29 cellular contexts compared by ENCODE assay signal in genomic region chr13:105377452-105377851, GRCh38.
"Had no signal": no experiment of that assay in that cellular context is flagged by ENCODE, and none has a peak within 500 bp of the region (broad histone marks: within the 10 kb centered on the region; RNA-seq: fewer than 3 reads in every experiment).

No MANE protein-coding gene starts in this region.

- H3K27ac ChIP-seq: ascending aorta, breast epithelium, cardiac muscle cell, coronary artery, dorsolateral prefrontal cortex, esophagus squamous epithelium, gastroesophageal sphincter, WERI-Rb-1 had no signal

- ATAC-seq: activated CD4-positive, CD25-positive, alpha-beta regulatory T cell treated with anti-CD3 and anti-CD28 coated beads, Interleukin-2, amount 50 U/mL, for 24 hours; activated CD8-positive, alpha-beta T cell treated with anti-CD3 and anti-CD28 coated beads for 36 hours; activated naive CD4-positive, alpha-beta T cell treated with anti-CD3 and anti-CD28 coated beads, Interleukin-2, amount 50 U/mL, for 72 hours; gastroesophageal sphincter; T-helper 17 cell had no signal

- DNase-seq: activated B cell treated with CpG ODN at 0.5 μM for 24 hours; activated CD4-positive, alpha-beta T cell treated with anti-CD3 and anti-CD28 coated beads for 48 hours; activated CD4-positive, alpha-beta T cell treated with anti-CD3 and anti-CD28 coated beads, Interleukin-2, amount 50 U/mL, for 1 hour; activated CD4-positive, alpha-beta T cell treated with anti-CD3 and anti-CD28 coated beads, Interleukin-2, amount 50 U/mL, for 48 hours; activated CD8-positive, alpha-beta memory T cell treated with anti-CD3 and anti-CD28 coated beads for 24 hours; activated CD8-positive, alpha-beta T cell treated with anti-CD3 and anti-CD28 coated beads for 36 hours; activated gamma-delta T cell; activated naive CD4-positive, alpha-beta T cell; activated naive CD4-positive, alpha-beta T cell treated with anti-CD3 and anti-CD28 coated beads, Interleukin-2, amount 10 ng/mL, durations not matched to agents 7 days and 5 days; activated naive CD8-positive, alpha-beta T cell treated with anti-CD3 and anti-CD28 coated beads, Interleukin-2, amount 10 ng/mL, durations not matched to agents 7 days and 5 days; activated T-cell treated with anti-CD3 and anti-CD28 coated beads, Interleukin-2, amount 50 U/mL, for 1 hour; activated T-cell treated with anti-CD3 and anti-CD28 coated beads, Interleukin-2, amount 50 U/mL, for 48 hours; dorsolateral prefrontal cortex; effector memory CD4-positive, alpha-beta T cell; endodermal cell; erythroblast; esophagus squamous epithelium; foreskin melanocyte; T-helper 1 cell; T-helper 17 cell; T1000; WERI-Rb-1 had no signal
